Comparison of ENCODE assay signal across 8 cellular contexts in the genomic region with DNA sequence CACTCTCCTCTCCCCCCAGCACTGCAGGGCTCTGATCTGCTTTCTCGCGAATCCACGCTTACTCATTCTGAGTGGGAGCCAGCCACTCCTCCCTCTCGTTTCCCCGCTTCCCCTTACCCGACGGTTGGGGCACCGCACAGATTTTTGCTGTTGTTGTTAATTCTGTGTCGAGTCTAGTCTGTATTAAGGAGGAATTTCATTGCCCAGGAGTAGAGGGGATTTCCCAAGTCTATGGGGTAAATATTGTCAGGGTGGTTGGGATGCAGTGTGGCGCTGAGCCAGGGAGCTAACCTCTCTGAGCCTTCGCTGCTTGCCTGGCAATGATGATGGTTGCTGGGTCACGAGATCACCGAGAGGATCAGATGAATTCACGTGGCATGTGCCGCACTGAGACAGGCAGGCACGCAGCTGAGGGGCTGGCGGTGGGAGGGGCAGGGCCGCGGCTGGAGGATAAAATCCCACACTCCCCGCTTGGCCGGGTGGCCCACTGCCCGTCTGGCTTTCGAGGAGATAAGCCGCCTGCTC. TPM values are rescaled to one million over a fixed set of nuclear protein-coding genes. Genes with fewer than 3 reads are reported as not detected.
DNase-seq lines count a peak whose midpoint lies in the region; ATAC-seq and TF ChIP-seq lines count a peak whose summit lies in the region.

No MANE protein-coding gene starts in this region.

- ATAC-seq in HG02870 (IDR thresholded peaks at IDR 0.05; ENCODE audit: unreplicated experiment), result no peak
- no peak for ATAC-seq in GM21447 (IDR thresholded peaks at IDR 0.05; ENCODE audit: unreplicated experiment)

- H3K36me3 Mint-ChIP-seq in Caco-2 (ENCODE audit: insufficient read depth, unreplicated experiment), result peaks cover 16% of the 10 kb centered on the region

- H3K27ac ChIP-seq in HEK293 (ENCODE audit: extremely low read depth, low read depth, low read length) (no peak overlapping the region), right atrium auricular region (peak overlapping the region; percentile 38 to 75)

- POLR2A ChIA-PET in HEK293 (lab: Yijun Ruan, JAX) (no interaction called here), Caco-2 (lab: Charles Lee) (no interaction called here)

- H3K4me3 Mint-ChIP-seq in Caco-2 (ENCODE audit: unreplicated experiment), result no peak overlapping the region

- TF ChIP-seq CTCF in HEK293 (tag by site-specific recombination; IDR thresholded peaks at IDR 0.05) (no peak), right atrium auricular region (IDR thresholded peaks at IDR 0.05) (no peak), Caco-2 (IDR thresholded peaks at IDR 0.05; ENCODE audit: insufficient read depth in 1 of 2, low read depth in 1 of 2, low read length in 1 of 2, severe bottlenecking in 1 of 2, unreplicated experiment in 1 of 2) (no peak)

- CTCF ChIA-PET in HEK293 (lab: Yijun Ruan, JAX) (no interaction called here), Caco-2 (lab: Charles Lee) (no interaction called here)

- intact Hi-C loops in Caco-2 (cut with micrococcal nuclease; ENCODE audit: unreplicated experiment), result no loop called here

- no peaks in the 10 kb centered on the region for H3K9me3 Mint-ChIP-seq in Caco-2 (ENCODE audit: unreplicated experiment)

- H3K4me3 ChIP-seq in HEK293 (ENCODE audit: low read depth, low read length) (no peak overlapping the region), right atrium auricular region (no peak overlapping the region), Caco-2 (ENCODE audit: low read depth, low read length) (no peak overlapping the region)

- no peaks in the 10 kb centered on the region for H3K36me3 ChIP-seq in HEK293 (ENCODE audit: control insufficient read depth in 2 of 2, insufficient read depth in 1 of 2, low read length in 2 of 2)
- no peaks in the 10 kb centered on the region for H3K36me3 ChIP-seq in right atrium auricular region
- no peaks in the 10 kb centered on the region for H3K36me3 ChIP-seq in Caco-2 (ENCODE audit: control insufficient read depth, insufficient read depth, low read length)

- peaks cover 13% of the 10 kb centered on the region for H3K4me1 Mint-ChIP-seq in Caco-2 (ENCODE audit: low read depth, unreplicated experiment)

- H3K4me1 ChIP-seq in HEK293 (ENCODE audit: control insufficient read depth, insufficient read depth, low read length) (peaks cover 23% of the 10 kb centered on the region), right atrium auricular region (peaks cover 0 to 89% of the 10 kb centered on the region in 2 donors), Caco-2 (no peaks in the 10 kb centered on the region)

- no TSS peak for BruUV-seq in Caco-2 (replicated peaks; lab: Mats Ljungman, UMichigan)

- no peak overlapping the region for H3K27ac Mint-ChIP-seq in Caco-2 (ENCODE audit: unreplicated experiment)

- no peaks in the 10 kb centered on the region for H3K27me3 Mint-ChIP-seq in Caco-2 (ENCODE audit: insufficient read depth, unreplicated experiment)

- DNase-seq in activated CD4-positive, alpha-beta T cell treated with anti-CD3 and anti-CD28 coated beads, Interleukin-2, amount 50 U/mL, for 48 hours, result peak; percentile 34 to 44
- DNase-seq in right atrium auricular region (ENCODE audit: low spot score) (no peak), Caco-2 (no peak), RKO (ENCODE audit: low spot score) (no peak)
- DNase-seq in stimulated activated CD4-positive, alpha-beta T cell treated with anti-CD3 and anti-CD28 coated beads, Interleukin-4, amount 100 ng/mL, for 4 hours, result peak; percentile 40 to 56

- H3K27me3 ChIP-seq in right atrium auricular region (no peaks in the 10 kb centered on the region), Caco-2 (replicated peaks; ENCODE audit: control insufficient read depth, insufficient read depth, low read length) (no peaks in the 10 kb centered on the region)

- H3K9me3 ChIP-seq in HEK293 (ENCODE audit: control insufficient read depth, insufficient read depth, low read depth, low read length) (no peaks in the 10 kb centered on the region), right atrium auricular region (no peaks in the 10 kb centered on the region), Caco-2 (no peaks in the 10 kb centered on the region)

TF ChIP-seq in HEK293, 187 proteins besides CTCF, POLR2A, EP300 and RAD21:
- TF ChIP-seq, protein P1, sequence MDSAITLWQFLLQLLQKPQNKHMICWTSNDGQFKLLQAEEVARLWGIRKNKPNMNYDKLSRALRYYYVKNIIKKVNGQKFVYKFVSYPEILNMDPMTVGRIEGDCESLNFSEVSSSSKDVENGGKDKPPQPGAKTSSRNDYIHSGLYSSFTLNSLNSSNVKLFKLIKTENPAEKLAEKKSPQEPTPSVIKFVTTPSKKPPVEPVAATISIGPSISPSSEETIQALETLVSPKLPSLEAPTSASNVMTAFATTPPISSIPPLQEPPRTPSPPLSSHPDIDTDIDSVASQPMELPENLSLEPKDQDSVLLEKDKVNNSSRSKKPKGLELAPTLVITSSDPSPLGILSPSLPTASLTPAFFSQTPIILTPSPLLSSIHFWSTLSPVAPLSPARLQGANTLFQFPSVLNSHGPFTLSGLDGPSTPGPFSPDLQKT (IDR thresholded peaks at IDR 0.05; ENCODE audit: borderline replicate concordance, low read depth, low read length), result no peak
- peak; percentile 40; the same call in 1 of the 2 replicates for TF ChIP-seq ZFHX2 (tag by site-specific recombination; conservative IDR thresholded peaks at IDR 0.05)

RNA-seq across cellular contexts. Expression of a gene that starts 18.5 kb away (rescaled TPM):
- total RNA-seq in right atrium auricular region, result 100 to 1,000 TPM in 1 of 2 donors, 10 to 100 TPM in 1; 62.9 to 104 TPM
- total RNA-seq in Caco-2 (2022), result 243 and 250 TPM in 2 replicates

Comparison
In these comparisons a context has a peak if more than half of its experiments do, and no peak if none do; other contexts are left out.
1. DNase-seq: peak in activated CD4-positive, alpha-beta T cell treated with anti-CD3 and anti-CD28 coated beads, Interleukin-2, amount 50 U/mL, for 48 hours (2 of 2) and stimulated activated CD4-positive, alpha-beta T cell treated with anti-CD3 and anti-CD28 coated beads, Interleukin-4, amount 100 ng/mL, for 4 hours (2 of 2); none in right atrium auricular region (single experiment), Caco-2 (0 of 2) and RKO (single experiment).